Comparison of ENCODE assay signal across 24 cellular contexts in genomic region chr17:55413825-55414489, GRCh38. TPM values are rescaled to one million over a fixed set of nuclear protein-coding genes. Genes with fewer than 3 reads are reported as not detected.
A peak's percentile ranks its signal among the peaks of the same experiment; 100 is the strongest.
DNase-seq lines count a peak whose midpoint lies in the region; ATAC-seq, FAIRE-seq and TF ChIP-seq lines count a peak whose summit lies in the region.
"Had no signal": no experiment of that assay in that cellular context is flagged by ENCODE, and none has a peak within 500 bp of the region (broad histone marks: within the 10 kb centered on the region; RNA-seq: fewer than 3 reads in every experiment).

No MANE protein-coding gene starts in this region.

- H3K9me3 ChIP-seq in CD8-positive, alpha-beta T cell (ENCODE audit: low read length), result no peaks in the 10 kb centered on the region
- no peaks in the 10 kb centered on the region for H3K9me3 ChIP-seq in K562 (replicated peaks; ENCODE audit: control insufficient read depth, insufficient read depth, low read depth, low read length)
- no peaks in the 10 kb centered on the region for H3K9me3 ChIP-seq in PC-3 (ENCODE audit: low read length)
- H3K9me3 ChIP-seq: BE2C had no signal

- peak overlapping the region; percentile 19 for H3K4me3 Mint-ChIP-seq in CD8-positive, alpha-beta T cell
- H3K4me3 Mint-ChIP-seq in stimulated activated effector memory CD8-positive, alpha-beta T cell treated with anti-CD3 and anti-CD28 coated beads, Interleukin-12 subunit alpha, Interleukin-12 subunit beta, amount 100 ng/mL, for 72 hours, result peak overlapping the region; percentile 28
- H3K4me3 Mint-ChIP-seq: nephron progenitor cell had no signal

- peak in 3 of 7 experiments; percentile 3 to 47 (median 17) for DNase-seq in CD8-positive, alpha-beta T cell
- no peak for DNase-seq in HTR-8/SVneo (ENCODE audit: insufficient read length, low spot score)
- DNase-seq in K562 (ENCODE audit: extremely low read depth in 1 of 4, low spot score in 3 of 4), result no peak
- DNase-seq in stimulated activated effector memory CD8-positive, alpha-beta T cell treated with anti-CD3 and anti-CD28 coated beads, Interleukin-12 subunit alpha, Interleukin-12 subunit beta, amount 100 ng/mL, for 72 hours (ENCODE audit: low spot score in 2 of 2), result no peak
- DNase-seq in NCI-H2196 (lab: John Stamatoyannopoulos, UW; ENCODE audit: unreplicated experiment), result no peak
- no peak for DNase-seq in PC-3
- no peak for DNase-seq in pons (ENCODE audit: low spot score)
- DNase-seq: activated CD4-positive, CD25-positive, alpha-beta regulatory T cell; activated CD8-positive, alpha-beta memory T cell treated with anti-CD3 and anti-CD28 coated beads, Interleukin-2, amount 50 U/mL, for 48 hours; activated effector memory CD4-positive, alpha-beta T cell treated with anti-CD3 and anti-CD28 coated beads, Interleukin-2, amount 50 U/mL, for 16 hours; BE2C; cortex of kidney; DMS53; effector memory CD4-positive, alpha-beta T cell; KBM-7; left colon; NCI-H1092 treated with DMSO at 0.1 percent for 48 hours; NCI-H187 treated with DMSO at 0.1 percent for 48 hours; NCI-H2171 treated with DMSO at 0.1 percent for 48 hours; NCI-H510A treated with DMSO at 0.1 percent for 48 hours; nephron progenitor cell; stimulated activated naive CD4-positive, alpha-beta T cell treated with Interleukin-2 at 50 U/mL for 16 hours; T-helper 1 cell had no signal

- H3K4me1 ChIP-seq in CD8-positive, alpha-beta T cell (ENCODE audit: insufficient read depth, low read length), result peaks cover 24% of the 10 kb centered on the region
- H3K4me1 ChIP-seq in K562 (replicated peaks in 1 of 2; ENCODE audit: control insufficient read depth in 2 of 2, insufficient read depth in 2 of 2, low read length in 2 of 2) (no peaks in the 10 kb centered on the region), PC-3 (ENCODE audit: insufficient read depth, low read length) (peaks cover 24% of the 10 kb centered on the region)

- H4K20me1 ChIP-seq in K562 (replicated peaks; ENCODE audit: control insufficient read depth, insufficient read depth, low read length) (no peaks in the 10 kb centered on the region), PC-3 (ENCODE audit: low read length) (no peaks in the 10 kb centered on the region)

- H3K4me3 ChIP-seq in CD8-positive, alpha-beta T cell (ENCODE audit: low read depth, low read length), result no peak overlapping the region
- H3K4me3 ChIP-seq in K562 (no peak overlapping the region), PC-3 (ENCODE audit: low read length) (no peak overlapping the region)
- H3K4me3 ChIP-seq: cardiac muscle cell had no signal

- no peak for TF ChIP-seq POLR2A in K562 (conservative IDR thresholded peaks at IDR 0.05)

- H3F3A ChIP-seq in PC-3 (ENCODE audit: low read length, unreplicated experiment), result no peaks in the 10 kb centered on the region

- intact Hi-C loops in CD8-positive, alpha-beta T cell (cut with DNase I, micrococcal nuclease), result loop anchor here (5.0 kb wide), 2 partner anchors 442 to 1178 kb away; partner anchors contain the start of gene NOG (in 1 of the 2)
- intact Hi-C loops in K562 (cut with micrococcal nuclease), result no loop called here
- intact Hi-C loops in PC-3 (cut with micrococcal nuclease), result loop anchor here (5.0 kb wide), 1 partner anchor 57 kb away; no protein-coding TSS in a partner anchor

- no peak for TF ChIP-seq CTCF in CD8-positive, alpha-beta T cell (IDR thresholded peaks at IDR 0.05)
- TF ChIP-seq CTCF in K562 (IDR thresholded peaks at IDR 0.05 in 2 of 3, conservative IDR thresholded peaks at IDR 0.05 in 1 of 3; ENCODE audit: insufficient read depth in 2 of 3, low read depth in 1 of 3, low read length in 3 of 3), result no peak
- TF ChIP-seq CTCF in PC-3 (conservative IDR thresholded peaks at IDR 0.05; ENCODE audit: low read depth, low read length), result no peak

- no TSS peak for BruUV-seq in K562 (replicated peaks; lab: Mats Ljungman, UMichigan)
- no TSS peak for BruUV-seq in PC-3 (replicated peaks; lab: Mats Ljungman, UMichigan)

- H3K36me3 Mint-ChIP-seq in CD8-positive, alpha-beta T cell, result peaks cover 46% of the 10 kb centered on the region
- peaks cover 57% of the 10 kb centered on the region for H3K36me3 Mint-ChIP-seq in stimulated activated effector memory CD8-positive, alpha-beta T cell treated with anti-CD3 and anti-CD28 coated beads, Interleukin-12 subunit alpha, Interleukin-12 subunit beta, amount 100 ng/mL, for 72 hours

- H3K9me3 Mint-ChIP-seq in CD8-positive, alpha-beta T cell, result no peaks in the 10 kb centered on the region
- H3K9me3 Mint-ChIP-seq in stimulated activated effector memory CD8-positive, alpha-beta T cell treated with anti-CD3 and anti-CD28 coated beads, Interleukin-12 subunit alpha, Interleukin-12 subunit beta, amount 100 ng/mL, for 72 hours, result no peaks in the 10 kb centered on the region

- H2AFZ ChIP-seq in K562 (ENCODE audit: low read depth, low read length), result no peak overlapping the region
- H2AFZ ChIP-seq in PC-3 (ENCODE audit: low read length), result no peak overlapping the region

- in situ Hi-C loops in K562 (cut with MboI), result no loop called here

- WGBS in K562 (ENCODE audit: insufficient coverage, low coverage, missing lambda C conversion rate), result 74% methylated on average over 8 of the region's 8 CpGs

- H3K36me3 ChIP-seq in CD8-positive, alpha-beta T cell (ENCODE audit: insufficient read depth, low read length), result peaks cover 25% of the 10 kb centered on the region
- H3K36me3 ChIP-seq in K562 (ENCODE audit: control insufficient read depth, insufficient read depth, low read length) (peaks cover 38% of the 10 kb centered on the region), PC-3 (ENCODE audit: low read depth, low read length) (peaks cover 26% of the 10 kb centered on the region)

- no peak for TF ChIP-seq EP300 in K562 (IDR thresholded peaks at IDR 0.05; ENCODE audit: low read length)

- H3K27ac ChIP-seq in CD8-positive, alpha-beta T cell (ENCODE audit: low read depth, low read length), result no peak overlapping the region
- H3K27ac ChIP-seq in K562 (ENCODE audit: extremely low read depth, low read depth, low read length) (no peak overlapping the region), PC-3 (ENCODE audit: low read length) (no peak overlapping the region)
- H3K27ac ChIP-seq: cardiac muscle cell had no signal

- no peak for TF ChIP-seq RAD21 in K562 (CRISPR knock-in tag; conservative IDR thresholded peaks at IDR 0.05 in 1 of 2, IDR thresholded peaks at IDR 0.05 in 1 of 2)

- H3K4me2 ChIP-seq in K562 (ENCODE audit: insufficient read depth, low read length) (no peak overlapping the region), PC-3 (ENCODE audit: low read length) (no peak overlapping the region)

- no peaks in the 10 kb centered on the region for H3K9me2 ChIP-seq in PC-3 (replicated peaks; ENCODE audit: low read length)

- H3K9ac ChIP-seq in K562 (ENCODE audit: insufficient read depth in 1 of 2, low read depth in 2 of 2, low read length in 2 of 2) (no peak overlapping the region), PC-3 (ENCODE audit: low read length) (no peak overlapping the region)

- H3K9me1 ChIP-seq in K562 (ENCODE audit: control insufficient read depth, insufficient read depth, low read length), result no peaks in the 10 kb centered on the region

- POLR2A ChIA-PET in CD8-positive, alpha-beta T cell (lab: Charles Lee), result interaction anchor here (1.3 kb wide), 1 partner anchor 8 kb away, joined by 3 read pairs; no protein-coding TSS in a partner anchor
- POLR2A ChIA-PET in K562 (lab: Yijun Ruan, JAX) (interaction anchor here (0.6 kb wide), 1 partner anchor 27 kb away, joined by 3 read pairs; no protein-coding TSS in a partner anchor), PC-3 (lab: Charles Lee; ENCODE audit: unreplicated experiment) (no interaction called here)

- H3K27ac Mint-ChIP-seq in CD8-positive, alpha-beta T cell, result peak overlapping the region; percentile 69
- H3K27ac Mint-ChIP-seq in stimulated activated effector memory CD8-positive, alpha-beta T cell treated with anti-CD3 and anti-CD28 coated beads, Interleukin-12 subunit alpha, Interleukin-12 subunit beta, amount 100 ng/mL, for 72 hours, result peak overlapping the region; percentile 56
- H3K27ac Mint-ChIP-seq: nephron progenitor cell had no signal

- H3K4me1 Mint-ChIP-seq in CD8-positive, alpha-beta T cell (ENCODE audit: low read depth), result peaks cover 43% of the 10 kb centered on the region
- H3K4me1 Mint-ChIP-seq in stimulated activated effector memory CD8-positive, alpha-beta T cell treated with anti-CD3 and anti-CD28 coated beads, Interleukin-12 subunit alpha, Interleukin-12 subunit beta, amount 100 ng/mL, for 72 hours, result peaks cover 40% of the 10 kb centered on the region

- no peaks in the 10 kb centered on the region for H3K27me3 ChIP-seq in CD8-positive, alpha-beta T cell (ENCODE audit: insufficient read depth, low read length)
- H3K27me3 ChIP-seq in K562 (ENCODE audit: control insufficient read depth in 2 of 2, insufficient read depth in 2 of 2, low read length in 2 of 2), result no peaks in the 10 kb centered on the region
- no peaks in the 10 kb centered on the region for H3K27me3 ChIP-seq in PC-3 (ENCODE audit: low read length)
- H3K27me3 ChIP-seq: BE2C, cardiac muscle cell had no signal

- FAIRE-seq in HTR-8/SVneo (lab: Jason Lieb, UNC), result peak; percentile 92
- FAIRE-seq in K562 (lab: Jason Lieb, UNC), result no peak

- peak; percentile 88 for ATAC-seq in CD8-positive, alpha-beta T cell
- ATAC-seq in K562 (no peak), PC-3 (no peak)
- ATAC-seq in stimulated activated effector memory CD8-positive, alpha-beta T cell treated with anti-CD3 and anti-CD28 coated beads, Interleukin-12 subunit alpha, Interleukin-12 subunit beta, amount 100 ng/mL, for 72 hours, result peak; percentile 70
- ATAC-seq: left colon had no signal

- CTCF ChIA-PET in CD8-positive, alpha-beta T cell (lab: Charles Lee), result no interaction called here
- CTCF ChIA-PET in K562 (lab: Yijun Ruan, JAX; ENCODE audit: low intra/inter-chr PET ratio) (no interaction called here), PC-3 (lab: Charles Lee) (no interaction called here)

- no peaks in the 10 kb centered on the region for H3K27me3 Mint-ChIP-seq in CD8-positive, alpha-beta T cell (ENCODE audit: low read depth)

- peaks cover under 1% of the 10 kb centered on the region; the same call in 1 of the 3 replicates for H3K79me2 ChIP-seq in K562 (ENCODE audit: control insufficient read depth, insufficient read depth, low read length)
- H3K79me2 ChIP-seq in PC-3 (ENCODE audit: low read length), result no peaks in the 10 kb centered on the region

RNA-seq across cellular contexts. Expression of gene MMD, which starts 7.7 kb away (rescaled TPM):
- 10 to 100 TPM; 28.2 to 32.8 TPM for total RNA-seq in CD8-positive, alpha-beta T cell
- 16.5 and 29.7 TPM in 2 replicates for total RNA-seq in K562 (2011; cell fraction: chromatin; rRNA removed; ENCODE audit: low replicate concordance)
- 11.6 and 13.0 TPM in 2 replicates for total RNA-seq in K562 (2011; cell fraction: nucleolus; rRNA removed)
- total RNA-seq in K562 (2011; cell fraction: nucleoplasm; rRNA removed), result 17.2 and 29.8 TPM in 2 replicates
- total RNA-seq in K562 (2014; rRNA removed) (6.7 and 11.0 TPM in 2 replicates), K562 (2014; rRNA removed; fragmentation: Illumina TruSeq; extraction: Trizol) (10.7 and 11.7 TPM in 2 replicates), K562 (2015; rRNA removed; fragmentation: Illumina TruSeq; extraction: Trizol) (7.3 and 8.8 TPM in 2 replicates), K562 (2021) (15.2 TPM in 2 replicates), PC-3 (2014; rRNA removed) (10.9 and 24.1 TPM in 2 replicates)
- polyA plus RNA-seq in K562 (2011; rRNA removed) (17.7 and 18.9 TPM in 2 replicates), K562 (2014; fragmentation: Illumina TruSeq; extraction: Trizol) (9.6 and 11.1 TPM in 2 replicates), K562 (2014; fragmentation: Nextera tagmentation; extraction: Ambion mirVana) (1 to 10 TPM; 3.1 to 4.0 TPM), K562 (2014; rRNA removed) (11.5 and 12.6 TPM in 2 replicates)
- 9.2 and 11.6 TPM in 2 replicates for polyA plus RNA-seq in K562 (2011; cell fraction: cytosol; rRNA removed)
- 12.3 and 13.0 TPM in 2 replicates for polyA plus RNA-seq in K562 (2011; cell fraction: nucleus; rRNA removed)
- 8.0 and 11.8 TPM in 2 replicates for polyA plus RNA-seq in K562 (2012)
- 14.3 TPM in 2 replicates for polyA minus RNA-seq in K562 (2011; rRNA and poly(A)+ RNA removed)
- polyA minus RNA-seq in K562 (2011; cell fraction: cytosol; rRNA and poly(A)+ RNA removed), result 3.5 and 7.0 TPM in 2 replicates
- 9.4 and 13.0 TPM in 2 replicates for polyA minus RNA-seq in K562 (2011; cell fraction: nucleus; rRNA and poly(A)+ RNA removed)

Comparison
In these comparisons a context has a peak if more than half of its experiments do, and no peak if none do; other contexts are left out.
1. ATAC-seq: peak in CD8-positive, alpha-beta T cell (single experiment) and stimulated activated effector memory CD8-positive, alpha-beta T cell treated with anti-CD3 and anti-CD28 coated beads, Interleukin-12 subunit alpha, Interleukin-12 subunit beta, amount 100 ng/mL, for 72 hours (single experiment); none in K562 (single experiment) and PC-3 (single experiment).